ENCODE assay signal across 8 cellular contexts in genomic region chr14:67815573-67816235, GRCh38. TPM values are rescaled to one million over a fixed set of nuclear protein-coding genes. Genes with fewer than 3 reads are reported as not detected.
DNase-seq lines count a peak whose midpoint lies in the region; ATAC-seq and TF ChIP-seq lines count a peak whose summit lies in the region.

No MANE protein-coding gene starts in this region.

- H3K4me1 ChIP-seq in endodermal cell (ENCODE audit: control insufficient read depth, insufficient read depth, low read length) = peaks cover 3% of the 10 kb centered on the region

- DNase-seq in NCI-H146 (lab: John Stamatoyannopoulos, UW) = peak; percentile 17
- no peak for DNase-seq in NCI-H146 treated with DMSO at 0.1 percent for 48 hours (lab: John Stamatoyannopoulos, UW; ENCODE audit: unreplicated experiment)
- DNase-seq in RKO (ENCODE audit: low spot score) = peak; percentile 68
- peak; percentile 49 for DNase-seq in endodermal cell
- DNase-seq in nephron progenitor cell = no peak
- no peak for DNase-seq in GM10266 (ENCODE audit: extremely low spot score)
- no peak for DNase-seq in NCI-H2196 treated with DMSO at 0.1 percent for 48 hours (lab: John Stamatoyannopoulos, UW; ENCODE audit: unreplicated experiment)

- H3K4me1 Mint-ChIP-seq in endodermal cell (peaks cover 19% of the 10 kb centered on the region), nephron progenitor cell (peaks cover 45% of the 10 kb centered on the region)

- H3K36me3 Mint-ChIP-seq in endodermal cell (ENCODE audit: low read depth) (peaks cover 20% of the 10 kb centered on the region), nephron progenitor cell (ENCODE audit: low read depth) (peaks cover 22% of the 10 kb centered on the region)

- TF ChIP-seq CTCF in endodermal cell (conservative IDR thresholded peaks at IDR 0.05) = no peak
- no peak for TF ChIP-seq CTCF in nephron progenitor cell (IDR thresholded peaks at IDR 0.05)
- no peak for TF ChIP-seq CTCF in GM10266 (IDR thresholded peaks at IDR 0.05; ENCODE audit: control insufficient read depth, insufficient read depth, low read depth, missing control alignments)

- H3K4me3 ChIP-seq in endodermal cell (ENCODE audit: low read length) = peak overlapping the region; percentile 98

- H3K36me3 ChIP-seq in endodermal cell (ENCODE audit: control insufficient read depth, insufficient read depth, low read length) = peaks cover 26% of the 10 kb centered on the region

- no peak for ATAC-seq in GM18519 (IDR thresholded peaks at IDR 0.05; ENCODE audit: low FRiP score, unreplicated experiment)

- H3K9ac ChIP-seq in endodermal cell (ENCODE audit: extremely low read depth, low read length, poor library complexity, severe bottlenecking) = peak overlapping the region; percentile 91

- H3K9me3 ChIP-seq in endodermal cell (ENCODE audit: control insufficient read depth, low read length) = no peaks in the 10 kb centered on the region

- H3K27me3 Mint-ChIP-seq in endodermal cell (ENCODE audit: insufficient read depth) (no peaks in the 10 kb centered on the region), nephron progenitor cell (ENCODE audit: low read depth, poor library complexity) (peaks cover 4% of the 10 kb centered on the region)

- WGBS in endodermal cell (ENCODE audit: insufficient coverage in 1 of 2, insufficient read length in 1 of 2), 2 experiments = 6 to 8% methylated on average over 12 to 15 of the region's 15 CpGs

- H3K27ac ChIP-seq in endodermal cell (ENCODE audit: low read depth, low read length) = no peak overlapping the region

- H3K4me3 Mint-ChIP-seq in endodermal cell (peak overlapping the region; percentile 92), nephron progenitor cell (peak overlapping the region; percentile 93)

- H3K27ac Mint-ChIP-seq in endodermal cell (peak overlapping the region; percentile 99), nephron progenitor cell (peak overlapping the region; percentile 93)

- H3K27me3 ChIP-seq in endodermal cell (ENCODE audit: control insufficient read depth, insufficient read depth, low read length, poor library complexity, severe bottlenecking) = no peaks in the 10 kb centered on the region

- no peaks in the 10 kb centered on the region for H3K9me3 Mint-ChIP-seq in endodermal cell
- H3K9me3 Mint-ChIP-seq in nephron progenitor cell = no peaks in the 10 kb centered on the region

RNA-seq across cellular contexts. Expression of gene ZFYVE26, which starts 0.7 kb away (rescaled TPM):
- 10 to 100 TPM; 27.4 to 29.4 TPM for total RNA-seq in endodermal cell
- polyA plus RNA-seq in endodermal cell (2013, experiment 1 of 2) = 10.4 TPM
- 9.9 TPM for polyA plus RNA-seq in endodermal cell (2013, experiment 2 of 2)

RNA-seq across cellular contexts. Expression of gene RAD51B, which starts 3.9 kb away (rescaled TPM):
- 10 to 100 TPM; 22.8 to 33.8 TPM for total RNA-seq in endodermal cell
- polyA plus RNA-seq in endodermal cell (2013, experiment 1 of 2) = 13.4 TPM
- polyA plus RNA-seq in endodermal cell (2013, experiment 2 of 2) = 14.8 TPM

Comparison
In these comparisons a context has a peak if more than half of its experiments do, and no peak if none do; other contexts are left out.
1. DNase-seq: peak in NCI-H146 (single experiment), RKO (single experiment) and endodermal cell (single experiment); none in NCI-H146 treated with DMSO at 0.1 percent for 48 hours (single experiment), nephron progenitor cell (single experiment), GM10266 (single experiment) and NCI-H2196 treated with DMSO at 0.1 percent for 48 hours (single experiment).